1 cellular context compared by ENCODE assay signal in the genomic region with DNA sequence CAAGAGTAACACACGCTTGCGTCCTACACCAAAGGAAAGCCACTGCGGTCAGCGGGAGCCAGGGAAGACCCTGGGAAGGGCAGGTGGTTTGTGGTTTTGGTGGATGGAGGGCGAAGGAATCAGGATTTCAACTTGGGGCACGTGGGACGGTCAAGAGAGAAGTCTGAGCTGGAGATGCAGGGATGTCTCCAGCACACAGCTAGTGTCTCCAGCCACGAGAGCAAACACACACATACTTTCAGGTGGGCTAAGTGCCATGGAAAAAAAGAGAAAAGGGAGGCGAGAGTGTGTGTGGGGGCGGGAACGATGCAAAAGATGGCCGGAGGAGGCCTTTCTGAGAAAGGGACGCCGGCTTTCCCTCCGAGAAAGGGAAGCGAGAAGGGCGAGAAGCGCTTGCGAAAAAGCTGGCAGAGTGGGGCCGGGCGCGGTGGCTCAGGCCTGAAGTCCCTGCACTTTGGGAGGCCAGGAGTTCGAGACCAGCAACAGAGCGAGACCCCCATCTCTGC.
TF ChIP-seq lines count a peak whose summit lies in the region.

No MANE protein-coding gene starts in this region.

TF ChIP-seq in IMR-90, 13 proteins besides CTCF, POLR2A, EP300 and RAD21 (continued from another document):
- TF ChIP-seq, protein P1, sequence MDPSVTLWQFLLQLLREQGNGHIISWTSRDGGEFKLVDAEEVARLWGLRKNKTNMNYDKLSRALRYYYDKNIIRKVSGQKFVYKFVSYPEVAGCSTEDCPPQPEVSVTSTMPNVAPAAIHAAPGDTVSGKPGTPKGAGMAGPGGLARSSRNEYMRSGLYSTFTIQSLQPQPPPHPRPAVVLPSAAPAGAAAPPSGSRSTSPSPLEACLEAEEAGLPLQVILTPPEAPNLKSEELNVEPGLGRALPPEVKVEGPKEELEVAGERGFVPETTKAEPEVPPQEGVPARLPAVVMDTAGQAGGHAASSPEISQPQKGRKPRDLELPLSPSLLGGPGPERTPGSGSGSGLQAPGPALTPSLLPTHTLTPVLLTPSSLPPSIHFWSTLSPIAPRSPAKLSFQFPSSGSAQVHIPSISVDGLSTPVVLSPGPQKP (IDR thresholded peaks at IDR 0.05; ENCODE audit: borderline replicate concordance, low read depth, low read length), result no peak
- TF ChIP-seq MXI1 (IDR thresholded peaks at IDR 0.05; ENCODE audit: borderline replicate concordance, low read depth, low read length), result no peak
- TF ChIP-seq RFX5 (IDR thresholded peaks at IDR 0.05; ENCODE audit: low read depth, low read length), result no peak
- TF ChIP-seq NFE2L2 (IDR thresholded peaks at IDR 0.05; ENCODE audit: low read depth, low read length), result no peak
